ENCODE assay signal across 1 cellular context in the genomic region with DNA sequence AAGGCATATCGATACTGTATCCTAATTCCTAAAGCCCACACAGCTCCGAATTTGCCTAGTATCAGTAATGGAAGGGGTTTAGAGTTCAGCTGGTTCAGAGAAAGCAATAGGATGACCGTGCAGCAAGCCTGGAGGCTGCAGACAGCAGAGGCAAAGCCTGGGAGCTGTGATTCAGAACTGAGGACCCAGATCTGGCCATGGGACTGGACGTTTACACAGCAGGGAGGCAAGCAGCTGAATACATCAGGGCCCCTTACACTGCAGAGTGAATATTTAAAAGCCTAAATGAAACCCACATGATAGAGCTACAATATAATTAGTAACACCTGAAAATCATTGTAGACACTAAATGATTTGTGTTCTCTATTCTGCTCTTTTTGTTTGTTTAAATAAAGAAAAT.
TF ChIP-seq lines count a peak whose summit lies in the region.

No MANE protein-coding gene starts in this region.

TF ChIP-seq in HepG2, 621 proteins besides CTCF, POLR2A, EP300 and RAD21:
- TF ChIP-seq CREB1 (IDR thresholded peaks at IDR 0.05), result no peak
- 0 out of 2 replicates have a peak, but pooled peaks have one; percentile 6 for TF ChIP-seq CREB1 (CRISPR knock-in tag; IDR thresholded peaks at IDR 0.05)
- TF ChIP-seq FOXA1 (IDR thresholded peaks at IDR 0.05), result no peak
- TF ChIP-seq FOXA1 (CRISPR knock-in tag; IDR thresholded peaks at IDR 0.05), result peak; percentile 67
- TF ChIP-seq GFI1 (CRISPR knock-in tag; IDR thresholded peaks at IDR 0.05; ENCODE audit: borderline replicate concordance), result 0 out of 2 replicates have a peak, but pooled peaks have one; percentile 46
- TF ChIP-seq, protein P1, sequence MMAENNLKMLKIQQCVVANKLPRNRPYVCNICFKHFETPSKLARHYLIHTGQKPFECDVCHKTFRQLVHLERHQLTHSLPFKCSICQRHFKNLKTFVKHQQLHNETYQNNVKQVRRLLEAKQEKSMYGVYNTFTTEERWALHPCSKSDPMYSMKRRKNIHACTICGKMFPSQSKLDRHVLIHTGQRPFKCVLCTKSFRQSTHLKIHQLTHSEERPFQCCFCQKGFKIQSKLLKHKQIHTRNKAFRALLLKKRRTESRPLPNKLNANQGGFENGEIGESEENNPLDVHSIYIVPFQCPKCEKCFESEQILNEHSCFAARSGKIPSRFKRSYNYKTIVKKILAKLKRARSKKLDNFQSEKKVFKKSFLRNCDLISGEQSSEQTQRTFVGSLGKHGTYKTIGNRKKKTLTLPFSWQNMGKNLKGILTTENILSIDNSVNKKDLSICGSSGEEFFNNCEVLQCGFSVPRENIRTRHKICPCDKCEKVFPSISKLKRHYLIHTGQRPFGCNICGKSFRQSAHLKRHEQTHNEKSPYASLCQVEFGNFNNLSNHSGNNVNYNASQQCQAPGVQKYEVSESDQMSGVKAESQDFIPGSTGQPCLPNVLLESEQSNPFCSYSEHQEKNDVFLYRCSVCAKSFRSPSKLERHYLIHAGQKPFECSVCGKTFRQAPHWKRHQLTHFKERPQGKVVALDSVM (CRISPR knock-in tag; IDR thresholded peaks at IDR 0.05), result 0 out of 2 replicates have a peak, but pooled peaks have one; percentile 15
- no peak for TF ChIP-seq ZNF234 (CRISPR knock-in tag; conservative IDR thresholded peaks at IDR 0.05)
- peak; percentile 22; the same call in 1 of the 2 replicates for TF ChIP-seq ZNF292 (CRISPR knock-in tag; IDR thresholded peaks at IDR 0.05; ENCODE audit: borderline replicate concordance, low read depth)
- peak; percentile 58 for TF ChIP-seq FOXA3 (CRISPR knock-in tag; IDR thresholded peaks at IDR 0.05)
- TF ChIP-seq ZBTB38 (CRISPR knock-in tag; IDR thresholded peaks at IDR 0.05), result peak; percentile 43; the same call in 1 of the 2 replicates
- no peak for TF ChIP-seq BCL6 (CRISPR knock-in tag; IDR thresholded peaks at IDR 0.05)
- TF ChIP-seq, protein P2, sequence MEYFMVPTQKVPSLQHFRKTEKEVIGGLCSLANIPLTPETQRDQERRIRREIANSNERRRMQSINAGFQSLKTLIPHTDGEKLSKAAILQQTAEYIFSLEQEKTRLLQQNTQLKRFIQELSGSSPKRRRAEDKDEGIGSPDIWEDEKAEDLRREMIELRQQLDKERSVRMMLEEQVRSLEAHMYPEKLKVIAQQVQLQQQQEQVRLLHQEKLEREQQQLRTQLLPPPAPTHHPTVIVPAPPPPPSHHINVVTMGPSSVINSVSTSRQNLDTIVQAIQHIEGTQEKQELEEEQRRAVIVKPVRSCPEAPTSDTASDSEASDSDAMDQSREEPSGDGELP (IDR thresholded peaks at IDR 0.05; ENCODE audit: borderline replicate concordance, low read depth), result peak; percentile 58; the same call in 1 of the 2 replicates
- TF ChIP-seq ZNF749 (CRISPR knock-in tag; IDR thresholded peaks at IDR 0.05; ENCODE audit: borderline replicate concordance), result no peak
- 0 out of 2 replicates have a peak, but pooled peaks have one; percentile 11 for TF ChIP-seq FOSL2 (CRISPR knock-in tag; IDR thresholded peaks at IDR 0.05)
TF ChIP-seq in HepG2: peak in this region for 9.
